8 cellular contexts compared by ENCODE assay signal in genomic region chr9:85142461-85143401, GRCh38.
A peak's percentile ranks its signal among the peaks of the same experiment; 100 is the strongest.
DNase-seq lines count a peak whose midpoint lies in the region; ATAC-seq and TF ChIP-seq lines count a peak whose summit lies in the region.

No MANE protein-coding gene starts in this region.

- intact Hi-C loops in left colon (cut with DNase I, micrococcal nuclease), result no loop called here

- ATAC-seq in left colon (peak; percentile 59), GM18873 (IDR thresholded peaks at IDR 0.05; ENCODE audit: low FRiP score, unreplicated experiment) (no peak), GM18907 (IDR thresholded peaks at IDR 0.05; ENCODE audit: unreplicated experiment) (no peak)

- peak; percentile 47 for TF ChIP-seq CTCF in AG10803 (conservative IDR thresholded peaks at IDR 0.05; ENCODE audit: low read length)
- TF ChIP-seq CTCF in HFF-Myc (IDR thresholded peaks at IDR 0.05; ENCODE audit: low read depth, low read length, missing control alignments), result peak; percentile 28
- peak; percentile 45 for TF ChIP-seq CTCF in astrocyte of the spinal cord (IDR thresholded peaks at IDR 0.05; ENCODE audit: low read depth, low read length)

- H3K4me3 ChIP-seq in AG10803 (ENCODE audit: low read length) (no peak overlapping the region), HFF-Myc (replicated peaks; ENCODE audit: low read depth, low read length) (no peak overlapping the region), astrocyte of the spinal cord (ENCODE audit: low read depth, low read length) (no peak overlapping the region)

- DNase-seq in AG10803 (ENCODE audit: low read depth) (peak; percentile 6), HFF-Myc (ENCODE audit: extremely low read depth, low read depth) (peak; percentile 12), astrocyte of the spinal cord (ENCODE audit: low read depth, low spot score) (no peak), left colon (peak in 1 of 2 donors; percentile 9), NCI-H128 (lab: John Stamatoyannopoulos, UW; ENCODE audit: unreplicated experiment) (no peak), AG20443 (ENCODE audit: low spot score) (no peak)

- in situ Hi-C loops in astrocyte of the spinal cord (cut with HindIII; ENCODE audit: low sequenced_read_pairs), result no loop called here

Comparison
In these comparisons a context has a peak if more than half of its experiments do, and no peak if none do; other contexts are left out.
1. DNase-seq: peak in AG10803 (single experiment) and HFF-Myc (single experiment); none in astrocyte of the spinal cord (single experiment), NCI-H128 (single experiment) and AG20443 (single experiment).
2. Peak in every context shown above with its lines, with median percentiles within 50 percentile points of each other: CTCF ChIP-seq.